10 cellular contexts compared by ENCODE assay signal in the genomic region with DNA sequence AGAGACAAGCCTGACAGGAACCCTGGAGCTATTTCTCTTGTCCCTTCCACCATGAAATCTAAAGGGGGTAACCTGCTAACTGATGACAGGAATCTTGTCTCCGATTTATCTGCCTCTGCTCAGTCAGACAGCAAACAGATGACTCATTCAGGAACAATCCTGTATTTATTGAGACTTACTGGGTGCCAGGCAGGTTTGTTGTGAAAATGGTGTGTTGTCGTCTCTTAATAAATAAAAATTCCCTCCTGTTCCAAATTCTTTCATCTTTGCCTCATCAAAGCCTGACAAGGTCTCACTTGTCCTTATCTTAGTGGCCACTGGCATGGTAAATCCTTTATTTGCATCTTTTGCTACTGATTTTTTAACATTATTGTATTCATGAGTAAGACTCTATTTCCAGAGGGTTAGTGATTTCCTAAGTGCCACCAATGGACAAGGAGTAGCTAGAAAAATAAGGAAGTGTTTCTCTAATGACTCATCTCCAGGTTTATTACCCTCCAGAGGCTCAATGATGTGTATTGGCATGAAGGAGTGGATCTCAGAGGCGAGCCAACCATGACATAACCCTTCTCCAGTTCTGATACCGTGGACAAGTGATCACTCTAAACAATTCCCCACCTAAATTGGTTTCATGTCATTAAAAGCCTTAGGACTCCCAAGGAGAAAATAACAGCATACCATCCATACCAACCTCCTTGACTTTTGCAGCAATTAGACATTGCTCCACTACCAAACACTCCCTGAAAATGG.
DNase-seq lines count a peak whose midpoint lies in the region; FAIRE-seq and TF ChIP-seq lines count a peak whose summit lies in the region.
"Had no signal": no experiment of that assay in that cellular context is flagged by ENCODE, and none has a peak within 500 bp of the region (broad histone marks: within the 10 kb centered on the region; RNA-seq: fewer than 3 reads in every experiment).

No MANE protein-coding gene starts in this region.

- no peaks in the 10 kb centered on the region for H3K9me3 ChIP-seq in keratinocyte (ENCODE audit: control insufficient read depth, low read depth, low read length)
- H3K9me3 ChIP-seq: ovary had no signal

- H3K4me2 ChIP-seq in keratinocyte (ENCODE audit: control insufficient read depth, extremely low read depth, insufficient read depth, low read depth, low read length): peak overlapping the region; percentile 80

- H2AFZ ChIP-seq in keratinocyte (ENCODE audit: control insufficient read depth, low read length): peak overlapping the region; percentile 84

- H3K27ac ChIP-seq in RWPE1 (peak overlapping the region; percentile 80), keratinocyte (ENCODE audit: control insufficient read depth, insufficient read depth, low read length) (peak overlapping the region; percentile 83)
- H3K27ac ChIP-seq: ovary had no signal

- DNase-seq in SIG-M5 treated with dmso at 0.1 percent for 504 hours (lab: John Stamatoyannopoulos, UW; ENCODE audit: unreplicated experiment) (peak; percentile 30), SIG-M5 (lab: John Stamatoyannopoulos, UW) (no peak), RWPE1 (ENCODE audit: low spot score) (peak; percentile 89), keratinocyte (ENCODE audit: low read depth, low spot score) (peak; percentile 71), urothelium cell line (ENCODE audit: low spot score) (peak; percentile 62), NCI-H2227 (lab: John Stamatoyannopoulos, UW; ENCODE audit: unreplicated experiment) (no peak), T-helper 9 cell (no peak), amniotic stem cell (lab: John Stamatoyannopoulos, UW) (no peak)
- DNase-seq: AML-193, ovary had no signal

- no peaks in the 10 kb centered on the region for H4K20me1 ChIP-seq in keratinocyte (ENCODE audit: control insufficient read depth, extremely low read depth, insufficient read depth, low read length)

- no peaks in the 10 kb centered on the region for H3K9me1 ChIP-seq in keratinocyte (ENCODE audit: control insufficient read depth, extremely low read depth, insufficient read depth, low read length)

- H3K27me3 ChIP-seq in keratinocyte (ENCODE audit: control insufficient read depth, extremely low read depth, insufficient read depth, low read length): no peaks in the 10 kb centered on the region
- H3K27me3 ChIP-seq: ovary had no signal

- POLR2A ChIA-PET in RWPE1 (lab: Yijun Ruan, JAX; ENCODE audit: low non-redundant PET): no interaction called here

- peaks cover 37% of the 10 kb centered on the region for H3K4me1 ChIP-seq in keratinocyte (ENCODE audit: control insufficient read depth, extremely low read depth, insufficient read depth, low read length)

- H3K36me3 ChIP-seq in keratinocyte (ENCODE audit: control insufficient read depth in 2 of 2, extremely low read depth in 1 of 2, insufficient read depth in 2 of 2, low read length in 2 of 2): no peaks in the 10 kb centered on the region
- H3K36me3 ChIP-seq: ovary had no signal

- H3K4me3 ChIP-seq in keratinocyte (ENCODE audit: control insufficient read depth in 2 of 3, extremely low read depth in 1 of 3, insufficient read depth in 2 of 3, low read depth in 1 of 3, low read length in 3 of 3): peak overlapping the region in 2 of 3 experiments; percentile 48 to 49
- H3K4me3 ChIP-seq: ovary had no signal

- peak overlapping the region; percentile 57 for H3K9ac ChIP-seq in keratinocyte (ENCODE audit: control insufficient read depth, extremely low read depth, insufficient read depth, low read length)

- dilution Hi-C loops in keratinocyte (cut with MboI; ENCODE audit: extremely low pct_ligation_motif_present, low sequenced_read_pairs): no loop called here

- H3K79me2 ChIP-seq in keratinocyte (ENCODE audit: control insufficient read depth, insufficient read depth, low read length): no peaks in the 10 kb centered on the region

- TF ChIP-seq CTCF in RWPE1 (conservative IDR thresholded peaks at IDR 0.05; ENCODE audit: low read depth) (no peak), keratinocyte (optimal IDR thresholded peaks at IDR 0.05 in 1 of 3, IDR thresholded peaks at IDR 0.05 in 1 of 3, conservative IDR thresholded peaks at IDR 0.05 in 1 of 3; ENCODE audit: extremely low read depth in 1 of 3, insufficient read depth in 2 of 3, low read length in 3 of 3) (no peak)

- peak; percentile 91 for FAIRE-seq in keratinocyte (lab: Jason Lieb, UNC)
- peak; percentile 42 for FAIRE-seq in urothelium cell line (lab: Jason Lieb, UNC)

- CTCF ChIA-PET in RWPE1 (lab: Yijun Ruan, JAX): interaction anchor here (0.9 kb wide), 1 partner anchor 8 kb away, joined by 3 read pairs; no protein-coding TSS in a partner anchor

Comparison
In these comparisons a context has a peak if more than half of its experiments do, and no peak if none do; other contexts are left out.
1. DNase-seq: peak in SIG-M5 treated with dmso at 0.1 percent for 504 hours (single experiment), RWPE1 (single experiment), keratinocyte (single experiment) and urothelium cell line (single experiment); none in SIG-M5 (single experiment), NCI-H2227 (single experiment), T-helper 9 cell (single experiment) and amniotic stem cell (single experiment).